ENCODE assay signal across 12 cellular contexts in genomic region chr14:88599321-88599720, GRCh38.
DNase-seq lines count a peak whose midpoint lies in the region; ATAC-seq lines count a peak whose summit lies in the region.
"Had no signal": no experiment of that assay in that cellular context is flagged by ENCODE, and none has a peak within 500 bp of the region (broad histone marks: within the 10 kb centered on the region; RNA-seq: fewer than 3 reads in every experiment).

No MANE protein-coding gene starts in this region.

- no peak overlapping the region for H3K4me3 Mint-ChIP-seq in activated naive CD4-positive, alpha-beta T cell treated with anti-CD3 and anti-CD28 coated beads, Interleukin-2, amount 10 ng/mL, durations not matched to agents 7 days and 5 days
- H3K4me3 Mint-ChIP-seq in stimulated activated memory B cell treated with anti-CD40 and anti-IgM and Interleukin-4, amounts not matched to agents 10 μg/mL and 1 μg/mL and 100 μg/mL, for 72 hours = peak overlapping the region; percentile 72

- H3K9me3 ChIP-seq in effector memory CD4-positive, alpha-beta T cell (ENCODE audit: control insufficient read depth, low read length) = no peaks in the 10 kb centered on the region

- peaks cover 26% of the 10 kb centered on the region for H3K4me1 Mint-ChIP-seq in activated naive CD4-positive, alpha-beta T cell treated with anti-CD3 and anti-CD28 coated beads, Interleukin-2, amount 10 ng/mL, durations not matched to agents 7 days and 5 days
- peaks cover 42% of the 10 kb centered on the region for H3K4me1 Mint-ChIP-seq in stimulated activated memory B cell treated with anti-CD40 and anti-IgM and Interleukin-4, amounts not matched to agents 10 μg/mL and 1 μg/mL and 100 μg/mL, for 72 hours

- no peaks in the 10 kb centered on the region for H3K27me3 ChIP-seq in effector memory CD4-positive, alpha-beta T cell (replicated peaks; ENCODE audit: control insufficient read depth, insufficient read depth, low read length, poor library complexity, severe bottlenecking)

- H3K36me3 ChIP-seq in effector memory CD4-positive, alpha-beta T cell (ENCODE audit: control insufficient read depth, insufficient read depth, low read length) = peaks cover 21% of the 10 kb centered on the region

- DNase-seq in activated naive CD4-positive, alpha-beta T cell treated with anti-CD3 and anti-CD28 coated beads, Interleukin-2, amount 10 ng/mL, durations not matched to agents 7 days and 5 days = no peak
- DNase-seq in activated naive CD4-positive, alpha-beta T cell treated with Interleukin-2 at 50 U/mL for 16 hours = no peak
- DNase-seq in NCI-H446 (lab: John Stamatoyannopoulos, UW) (no peak), NCI-H82 treated with DMSO at 0.1 percent for 48 hours (lab: John Stamatoyannopoulos, UW; ENCODE audit: unreplicated experiment) (no peak)
- no peak for DNase-seq in effector memory CD4-positive, alpha-beta T cell
- DNase-seq: caudate nucleus, foreskin fibroblast, NCI-H510A, Right ventricle myocardium superior had no signal

- H3K36me3 Mint-ChIP-seq in activated naive CD4-positive, alpha-beta T cell treated with anti-CD3 and anti-CD28 coated beads, Interleukin-2, amount 10 ng/mL, durations not matched to agents 7 days and 5 days = peaks cover 50% of the 10 kb centered on the region
- peaks cover 67% of the 10 kb centered on the region for H3K36me3 Mint-ChIP-seq in stimulated activated memory B cell treated with anti-CD40 and anti-IgM and Interleukin-4, amounts not matched to agents 10 μg/mL and 1 μg/mL and 100 μg/mL, for 72 hours

- CTCF ChIA-PET in activated naive CD4-positive, alpha-beta T cell treated with anti-CD3 and anti-CD28 coated beads, Interleukin-2, amount 10 ng/mL, durations not matched to agents 7 days and 5 days (lab: Charles Lee) = no interaction called here

- H3K27ac Mint-ChIP-seq in activated naive CD4-positive, alpha-beta T cell treated with anti-CD3 and anti-CD28 coated beads, Interleukin-2, amount 10 ng/mL, durations not matched to agents 7 days and 5 days = peak overlapping the region; percentile 79
- peak overlapping the region; percentile 93 for H3K27ac Mint-ChIP-seq in stimulated activated memory B cell treated with anti-CD40 and anti-IgM and Interleukin-4, amounts not matched to agents 10 μg/mL and 1 μg/mL and 100 μg/mL, for 72 hours

- peaks cover 14% of the 10 kb centered on the region for H3K4me1 ChIP-seq in effector memory CD4-positive, alpha-beta T cell (ENCODE audit: control insufficient read depth, insufficient read depth, low read length, poor library complexity, severe bottlenecking)

- H3K27ac ChIP-seq in effector memory CD4-positive, alpha-beta T cell (ENCODE audit: insufficient read depth, low read length, poor library complexity, severe bottlenecking) = no peak overlapping the region

- H3K27me3 Mint-ChIP-seq in activated naive CD4-positive, alpha-beta T cell treated with anti-CD3 and anti-CD28 coated beads, Interleukin-2, amount 10 ng/mL, durations not matched to agents 7 days and 5 days = no peaks in the 10 kb centered on the region
- H3K27me3 Mint-ChIP-seq in stimulated activated memory B cell treated with anti-CD40 and anti-IgM and Interleukin-4, amounts not matched to agents 10 μg/mL and 1 μg/mL and 100 μg/mL, for 72 hours = no peaks in the 10 kb centered on the region

- no peaks in the 10 kb centered on the region for H3K9me3 Mint-ChIP-seq in activated naive CD4-positive, alpha-beta T cell treated with anti-CD3 and anti-CD28 coated beads, Interleukin-2, amount 10 ng/mL, durations not matched to agents 7 days and 5 days
- H3K9me3 Mint-ChIP-seq in stimulated activated memory B cell treated with anti-CD40 and anti-IgM and Interleukin-4, amounts not matched to agents 10 μg/mL and 1 μg/mL and 100 μg/mL, for 72 hours = no peaks in the 10 kb centered on the region

- ATAC-seq in GM21723 (IDR thresholded peaks at IDR 0.05; ENCODE audit: unreplicated experiment) (peak; percentile 50), HG03442 (IDR thresholded peaks at IDR 0.05; ENCODE audit: unreplicated experiment) (peak; percentile 32)
- peak; percentile 75 for ATAC-seq in stimulated activated memory B cell treated with anti-CD40 and anti-IgM and Interleukin-4, amounts not matched to agents 10 μg/mL and 1 μg/mL and 100 μg/mL, for 72 hours

- no peak overlapping the region for H3K4me3 ChIP-seq in effector memory CD4-positive, alpha-beta T cell (ENCODE audit: insufficient read depth, low read depth, low read length, poor library complexity, severe bottlenecking)
